Comparison of ENCODE assay signal across 1 cellular context in genomic region chr18:59266019-59266369, GRCh38.
TF ChIP-seq lines count a peak whose summit lies in the region.

No MANE protein-coding gene starts in this region.

TF ChIP-seq in endothelial cell of umbilical vein, 7 proteins besides CTCF, POLR2A, EP300 and RAD21:
- TF ChIP-seq EZH2 (IDR thresholded peaks at IDR 0.05; ENCODE audit: borderline replicate concordance, low read depth, low read length, severe bottlenecking) (peak; percentile 74), JUN (IDR thresholded peaks at IDR 0.05; ENCODE audit: borderline replicate concordance, insufficient read depth, insufficient read length, low read depth) (no peak)
